In genomic region chr2:68182902-68183301, GRCh38 we compare ENCODE assay signal across 1 cellular context.
TF ChIP-seq lines count a peak whose summit lies in the region.

No MANE protein-coding gene starts in this region.

TF ChIP-seq in WTC11, 78 proteins besides CTCF, POLR2A, EP300 and RAD21 (continued from another document):
- TF ChIP-seq FOXP4 (CRISPR knock-in tag; IDR thresholded peaks at IDR 0.05) (no peak), NR3C1 (CRISPR knock-in tag; conservative IDR thresholded peaks at IDR 0.05; ENCODE audit: low read depth) (no peak), CBFB (CRISPR knock-in tag; IDR thresholded peaks at IDR 0.05; ENCODE audit: low read depth) (no peak), HMGA2 (CRISPR knock-in tag; IDR thresholded peaks at IDR 0.05) (no peak), ZNF317 (CRISPR knock-in tag; IDR thresholded peaks at IDR 0.05; ENCODE audit: borderline replicate concordance, low read depth) (no peak), RORB (CRISPR knock-in tag; IDR thresholded peaks at IDR 0.05) (no peak), ZNF263 (CRISPR knock-in tag; IDR thresholded peaks at IDR 0.05; ENCODE audit: low read depth) (no peak), ZNF232 (CRISPR knock-in tag; IDR thresholded peaks at IDR 0.05) (no peak), NR2C2 (CRISPR knock-in tag; IDR thresholded peaks at IDR 0.05) (no peak)
- TF ChIP-seq, protein P1, sequence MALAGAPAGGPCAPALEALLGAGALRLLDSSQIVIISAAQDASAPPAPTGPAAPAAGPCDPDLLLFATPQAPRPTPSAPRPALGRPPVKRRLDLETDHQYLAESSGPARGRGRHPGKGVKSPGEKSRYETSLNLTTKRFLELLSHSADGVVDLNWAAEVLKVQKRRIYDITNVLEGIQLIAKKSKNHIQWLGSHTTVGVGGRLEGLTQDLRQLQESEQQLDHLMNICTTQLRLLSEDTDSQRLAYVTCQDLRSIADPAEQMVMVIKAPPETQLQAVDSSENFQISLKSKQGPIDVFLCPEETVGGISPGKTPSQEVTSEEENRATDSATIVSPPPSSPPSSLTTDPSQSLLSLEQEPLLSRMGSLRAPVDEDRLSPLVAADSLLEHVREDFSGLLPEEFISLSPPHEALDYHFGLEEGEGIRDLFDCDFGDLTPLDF (CRISPR knock-in tag; IDR thresholded peaks at IDR 0.05): no peak
TF ChIP-seq in WTC11: peak in this region for 0.
